8 cellular contexts compared by ENCODE assay signal in the genomic region with DNA sequence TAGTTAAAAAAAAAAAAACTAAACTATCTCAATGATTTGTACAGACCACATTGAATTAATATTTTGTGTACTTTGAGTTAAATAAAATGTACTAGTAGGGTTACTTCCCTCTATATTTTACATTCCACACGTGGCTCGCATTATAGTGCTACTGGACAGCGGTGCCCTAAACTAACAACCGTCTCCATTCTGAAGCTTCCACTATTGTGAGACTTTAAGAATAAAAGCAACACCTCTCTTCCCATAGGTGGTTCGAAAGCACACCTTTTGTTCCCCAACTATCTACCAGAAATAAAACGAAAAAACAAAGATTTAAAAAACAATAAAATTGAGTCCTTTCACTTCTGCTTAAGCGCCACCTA. TPM values are rescaled to one million over a fixed set of nuclear protein-coding genes. Genes with fewer than 3 reads are reported as not detected.
DNase-seq lines count a peak whose midpoint lies in the region; ATAC-seq and TF ChIP-seq lines count a peak whose summit lies in the region.

No MANE protein-coding gene starts in this region.

- H4K8ac ChIP-seq in neuronal stem cell (ENCODE audit: low read depth, low read length), result no peak overlapping the region

- H3K4me3 ChIP-seq in OCI-LY1 (ENCODE audit: low read depth, low read length, poor library complexity, severe bottlenecking) (peak overlapping the region; percentile 99), endodermal cell (ENCODE audit: low read length) (peak overlapping the region; percentile 97), neuronal stem cell (ENCODE audit: low read length in 2 of 2) (peak overlapping the region; percentile 78 to 87)

- no peak overlapping the region for H2BK12ac ChIP-seq in neuronal stem cell (ENCODE audit: low read length)

- H3K9ac ChIP-seq in OCI-LY1 (ENCODE audit: low read length) (peak overlapping the region; percentile 94), endodermal cell (ENCODE audit: extremely low read depth, low read length, poor library complexity, severe bottlenecking) (peak overlapping the region; percentile 86), neuronal stem cell (ENCODE audit: low read depth, low read length, poor library complexity) (no peak overlapping the region)

- H3K27me3 Mint-ChIP-seq in endodermal cell (ENCODE audit: insufficient read depth), result peaks cover 15% of the 10 kb centered on the region

- H3K4me3 Mint-ChIP-seq in endodermal cell, result peak overlapping the region; percentile 97

- H3K4me2 ChIP-seq in OCI-LY1 (ENCODE audit: low read length), result peak overlapping the region; percentile 100
- peak overlapping the region; percentile 59 for H3K4me2 ChIP-seq in neuronal stem cell (ENCODE audit: insufficient read depth, low read length, poor library complexity, severe bottlenecking)

- ATAC-seq in HG02678 (IDR thresholded peaks at IDR 0.05; ENCODE audit: unreplicated experiment) (no peak), GM18498 (IDR thresholded peaks at IDR 0.05; ENCODE audit: unreplicated experiment) (no peak), GM18909 (IDR thresholded peaks at IDR 0.05; ENCODE audit: poor library complexity, unreplicated experiment) (no peak)

- H3K36me3 Mint-ChIP-seq in endodermal cell (ENCODE audit: low read depth), result peaks cover 6% of the 10 kb centered on the region

- no peak overlapping the region for H2BK5ac ChIP-seq in neuronal stem cell (ENCODE audit: low read length)

- no peak overlapping the region for H3K4ac ChIP-seq in neuronal stem cell (ENCODE audit: low read length)

- H3K9me3 Mint-ChIP-seq in endodermal cell, result peaks cover 2% of the 10 kb centered on the region

- no peak overlapping the region for H2BK15ac ChIP-seq in neuronal stem cell (ENCODE audit: low read length)

- H3K27me3 ChIP-seq in OCI-LY1 (ENCODE audit: insufficient read depth, low read length), result no peaks in the 10 kb centered on the region
- H3K27me3 ChIP-seq in endodermal cell (ENCODE audit: control insufficient read depth, insufficient read depth, low read length, poor library complexity, severe bottlenecking), result no peaks in the 10 kb centered on the region
- H3K27me3 ChIP-seq in neuronal stem cell (ENCODE audit: control insufficient read depth in 3 of 3, insufficient read depth in 3 of 3, low read depth in 1 of 3, low read length in 3 of 3), result no peaks in the 10 kb centered on the region

- no peak overlapping the region for H3K14ac ChIP-seq in neuronal stem cell (ENCODE audit: low read length)

- no peaks in the 10 kb centered on the region for H3K9me2 ChIP-seq in OCI-LY1 (ENCODE audit: low read depth, low read length)

- H3K18ac ChIP-seq in neuronal stem cell (ENCODE audit: low read length), result no peak overlapping the region

- TF ChIP-seq CTCF in OCI-LY1 (IDR thresholded peaks at IDR 0.05; ENCODE audit: low read length) (no peak), endodermal cell (conservative IDR thresholded peaks at IDR 0.05) (no peak)

- DNase-seq in ELR (ENCODE audit: low read depth) (peak; percentile 17), endodermal cell (no peak), neuronal stem cell (ENCODE audit: low spot score) (no peak), DMS 273 treated with DMSO at 0.1 percent for 48 hours (lab: John Stamatoyannopoulos, UW) (no peak)

- peaks cover 24% of the 10 kb centered on the region for H3K4me1 Mint-ChIP-seq in endodermal cell

- H3K79me1 ChIP-seq in neuronal stem cell (ENCODE audit: low read depth, low read length), result peaks cover 7% of the 10 kb centered on the region

- peaks cover 4% of the 10 kb centered on the region; the same call in 1 of the 2 replicates for H3K36me3 ChIP-seq in OCI-LY1 (ENCODE audit: insufficient read depth, low read length)
- no peaks in the 10 kb centered on the region for H3K36me3 ChIP-seq in endodermal cell (ENCODE audit: control insufficient read depth, insufficient read depth, low read length)
- peaks cover 0 to 17% of the 10 kb centered on the region in 2 donors for H3K36me3 ChIP-seq in neuronal stem cell (replicated peaks in 1 of 2; ENCODE audit: control insufficient read depth in 2 of 2, insufficient read depth in 2 of 2, low read length in 2 of 2)

- H2AK5ac ChIP-seq in neuronal stem cell (ENCODE audit: low read depth, low read length), result no peak overlapping the region

- H3K27ac ChIP-seq in OCI-LY1 (ENCODE audit: low read depth, low read length, poor library complexity, severe bottlenecking), result no peak overlapping the region
- H3K27ac ChIP-seq in endodermal cell (ENCODE audit: low read depth, low read length), result peak overlapping the region; percentile 54
- H3K27ac ChIP-seq in neuronal stem cell (replicated peaks; ENCODE audit: low read length), result peak overlapping the region; percentile 53

- H4K20me1 ChIP-seq in OCI-LY1 (ENCODE audit: insufficient read depth, low read length), result no peaks in the 10 kb centered on the region

- H3K23ac ChIP-seq in neuronal stem cell (ENCODE audit: low read depth, low read length, poor library complexity), result no peak overlapping the region

- WGBS in endodermal cell (ENCODE audit: insufficient coverage in 1 of 2, insufficient read length in 1 of 2), 2 experiments, result 35 to 56% methylated on average over 5 to 7 of the region's 7 CpGs
- WGBS in neuronal stem cell (ENCODE audit: extremely low coverage in 2 of 2, insufficient read length in 2 of 2, insufficient replicate concordance in 1 of 2), 2 donors, result no CpG with 5 or more reads among the region's 7 CpGs

- H3K9me3 ChIP-seq in OCI-LY1 (ENCODE audit: low read length), result no peaks in the 10 kb centered on the region
- no peaks in the 10 kb centered on the region for H3K9me3 ChIP-seq in endodermal cell (ENCODE audit: control insufficient read depth, low read length)
- no peaks in the 10 kb centered on the region for H3K9me3 ChIP-seq in neuronal stem cell (replicated peaks in 1 of 2; ENCODE audit: control insufficient read depth in 2 of 2, insufficient read depth in 1 of 2, low read depth in 1 of 2, low read length in 2 of 2)

- H2AFZ ChIP-seq in OCI-LY1 (ENCODE audit: low read length) (0 out of 2 replicates have a peak overlapping the region, but pooled peaks have one; percentile 6), neuronal stem cell (ENCODE audit: low read length) (peak overlapping the region; percentile 96)

- no peak overlapping the region for H4K91ac ChIP-seq in neuronal stem cell (ENCODE audit: low read depth, low read length, poor library complexity)

- H3K27ac Mint-ChIP-seq in endodermal cell, result peak overlapping the region; percentile 95

- H3K79me2 ChIP-seq in OCI-LY1 (ENCODE audit: insufficient read depth, low read length), result peaks cover 42% of the 10 kb centered on the region

- H2BK120ac ChIP-seq in neuronal stem cell (ENCODE audit: low read depth, low read length), result no peak overlapping the region

- H3K4me1 ChIP-seq in OCI-LY1 (ENCODE audit: insufficient read depth, low read length, severe bottlenecking) (peaks cover 28% of the 10 kb centered on the region), endodermal cell (ENCODE audit: control insufficient read depth, insufficient read depth, low read length) (no peaks in the 10 kb centered on the region), neuronal stem cell (ENCODE audit: control insufficient read depth in 2 of 2, insufficient read depth in 1 of 2, low read depth in 1 of 2, low read length in 2 of 2) (peaks cover 0 to 2% of the 10 kb centered on the region in 2 donors)

- no peaks in the 10 kb centered on the region for H3F3A ChIP-seq in OCI-LY1 (ENCODE audit: insufficient read depth, low read length)

RNA-seq across cellular contexts. Expression of a gene that starts 0.4 kb away (rescaled TPM):
- 100 to 1,000 TPM; 103 to 122 TPM for total RNA-seq in endodermal cell
- polyA plus RNA-seq in endodermal cell (2013, experiment 1 of 2), result 96.1 TPM
- polyA plus RNA-seq in endodermal cell (2013, experiment 2 of 2), result 91.5 TPM
- 92.5 TPM for polyA plus RNA-seq in neuronal stem cell (2013, experiment 1 of 2)
- 95.8 TPM for polyA plus RNA-seq in neuronal stem cell (2013, experiment 2 of 2)

RNA-seq across cellular contexts. Expression of a gene that starts 46.5 kb away (rescaled TPM):
- 100 to 1,000 TPM; 149 to 166 TPM for total RNA-seq in endodermal cell
- polyA plus RNA-seq in endodermal cell (2013, experiment 1 of 2), result 119 TPM
- polyA plus RNA-seq in endodermal cell (2013, experiment 2 of 2), result 115 TPM
- 98.3 TPM for polyA plus RNA-seq in neuronal stem cell (2013, experiment 1 of 2)
- polyA plus RNA-seq in neuronal stem cell (2013, experiment 2 of 2), result 98.1 TPM
